Comparison of ENCODE assay signal across 14 cellular contexts in the genomic region with DNA sequence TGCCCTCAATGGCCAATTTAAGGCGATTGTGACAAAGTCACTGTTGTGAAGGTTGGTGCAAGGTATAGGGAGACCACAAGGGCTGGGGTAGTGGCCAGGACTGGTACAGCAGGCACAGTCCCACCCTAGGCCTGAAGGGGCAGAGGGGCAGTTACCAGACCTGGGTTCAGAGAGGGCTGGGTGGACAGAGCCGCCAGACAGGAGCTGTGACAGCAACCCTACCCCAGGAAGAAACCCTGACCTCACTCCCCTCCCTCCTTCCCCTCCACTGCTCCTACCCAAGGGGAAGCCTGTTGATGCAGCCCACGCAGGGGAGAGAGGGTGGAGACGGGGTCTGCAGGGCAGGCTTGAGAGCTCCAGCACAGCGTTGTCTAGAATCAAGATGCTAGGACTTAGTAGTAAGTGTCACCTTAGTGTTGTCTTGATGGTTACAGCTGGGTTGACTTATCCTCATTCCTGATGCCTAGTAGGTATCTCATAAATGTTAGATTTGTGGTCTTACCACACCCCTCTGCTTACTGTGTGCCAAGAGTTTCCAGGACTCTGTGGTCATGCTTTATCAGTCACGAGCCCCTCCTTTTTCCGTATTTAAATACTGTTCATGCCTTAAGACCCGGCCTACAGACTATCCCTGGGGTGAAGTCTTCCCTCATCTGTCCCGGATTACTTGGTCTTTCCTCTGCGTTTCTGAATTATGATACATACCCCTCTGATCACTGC. TPM values are rescaled to one million over a fixed set of nuclear protein-coding genes. Genes with fewer than 3 reads are reported as not detected.
DNase-seq lines count a peak whose midpoint lies in the region; ATAC-seq, FAIRE-seq and TF ChIP-seq lines count a peak whose summit lies in the region.
"Had no signal": no experiment of that assay in that cellular context is flagged by ENCODE, and none has a peak within 500 bp of the region (broad histone marks: within the 10 kb centered on the region; RNA-seq: fewer than 3 reads in every experiment).

No MANE protein-coding gene starts in this region.

- no peaks in the 10 kb centered on the region for H3K36me3 Mint-ChIP-seq in stimulated activated effector memory CD8-positive, alpha-beta T cell treated with anti-CD3 and anti-CD28 coated beads, Interleukin-12 subunit alpha, Interleukin-12 subunit beta, amount 100 ng/mL, for 72 hours
- no peaks in the 10 kb centered on the region for H3K36me3 Mint-ChIP-seq in T-cell

- H3K4me3 ChIP-seq in PC-3 (ENCODE audit: low read length) = no peak overlapping the region
- H3K4me3 ChIP-seq in fibroblast of the aortic adventitia (ENCODE audit: low read depth, low read length) = peak overlapping the region; percentile 31
- H3K4me3 ChIP-seq: thoracic aorta had no signal

- peaks cover 37 to 44% of the 10 kb centered on the region in 2 donors for H3K27me3 Mint-ChIP-seq in T-cell

- no peaks in the 10 kb centered on the region for H3K79me2 ChIP-seq in PC-3 (ENCODE audit: low read length)

- intact Hi-C loops in PC-3 (cut with micrococcal nuclease) = no loop called here
- intact Hi-C loops in Right ventricle myocardium inferior (cut with DNase I) = no loop called here

- H3K4me1 Mint-ChIP-seq in stimulated activated effector memory CD8-positive, alpha-beta T cell treated with anti-CD3 and anti-CD28 coated beads, Interleukin-12 subunit alpha, Interleukin-12 subunit beta, amount 100 ng/mL, for 72 hours = no peaks in the 10 kb centered on the region
- H3K4me1 Mint-ChIP-seq in T-cell = no peaks in the 10 kb centered on the region
- H3K4me1 Mint-ChIP-seq: activated B cell treated with CpG ODN at 0.5 μM for 24 hours had no signal

- CTCF ChIA-PET in PC-3 (lab: Charles Lee) (no interaction called here), T-cell (lab: Charles Lee) (interaction anchor here in 1 of 2 donors (0.5 kb wide), 1 partner anchor 29 kb away, joined by 4 read pairs; no protein-coding TSS in a partner anchor)

- FAIRE-seq in D721Med (lab: Jason Lieb, UNC) = no peak

- ATAC-seq in PC-3 (peak; percentile 85), Right ventricle myocardium inferior (no peak), T-cell (replicated peaks in 1 of 4) (no peak)
- peak; percentile 34 for ATAC-seq in stimulated activated effector memory CD8-positive, alpha-beta T cell treated with anti-CD3 and anti-CD28 coated beads, Interleukin-12 subunit alpha, Interleukin-12 subunit beta, amount 100 ng/mL, for 72 hours

- no peak for TF ChIP-seq CTCF in PC-3 (conservative IDR thresholded peaks at IDR 0.05; ENCODE audit: low read depth, low read length)
- peak; percentile 35 for TF ChIP-seq CTCF in fibroblast of the aortic adventitia (IDR thresholded peaks at IDR 0.05; ENCODE audit: insufficient read depth, low read length)
- TF ChIP-seq CTCF in D721Med (IDR thresholded peaks at IDR 0.05; ENCODE audit: insufficient read depth, missing control alignments) = no peak

- POLR2A ChIA-PET in PC-3 (lab: Charles Lee; ENCODE audit: unreplicated experiment) = no interaction called here
- POLR2A ChIA-PET in T-cell (lab: Charles Lee) = no interaction called here

- peaks cover 17% of the 10 kb centered on the region for H3K4me1 ChIP-seq in PC-3 (ENCODE audit: insufficient read depth, low read length)

- no peaks in the 10 kb centered on the region for H3K27me3 ChIP-seq in PC-3 (ENCODE audit: low read length)

- H3K4me2 ChIP-seq in PC-3 (ENCODE audit: low read length) = no peak overlapping the region

- H3K9me2 ChIP-seq in PC-3 (replicated peaks; ENCODE audit: low read length) = no peaks in the 10 kb centered on the region

- H3F3A ChIP-seq in PC-3 (ENCODE audit: low read length, unreplicated experiment) = no peaks in the 10 kb centered on the region

- H2AFZ ChIP-seq in PC-3 (ENCODE audit: low read length) = no peak overlapping the region

- BruUV-seq in PC-3 (replicated peaks; lab: Mats Ljungman, UMichigan) = no TSS peak

- H3K36me3 ChIP-seq in PC-3 (ENCODE audit: low read depth, low read length) = no peaks in the 10 kb centered on the region
- H3K36me3 ChIP-seq: thoracic aorta had no signal

- H3K9me3 Mint-ChIP-seq in stimulated activated effector memory CD8-positive, alpha-beta T cell treated with anti-CD3 and anti-CD28 coated beads, Interleukin-12 subunit alpha, Interleukin-12 subunit beta, amount 100 ng/mL, for 72 hours = no peaks in the 10 kb centered on the region
- H3K9me3 Mint-ChIP-seq in T-cell = no peaks in the 10 kb centered on the region
- H3K9me3 Mint-ChIP-seq: activated B cell treated with CpG ODN at 0.5 μM for 24 hours had no signal

- H3K4me3 Mint-ChIP-seq in stimulated activated effector memory CD8-positive, alpha-beta T cell treated with anti-CD3 and anti-CD28 coated beads, Interleukin-12 subunit alpha, Interleukin-12 subunit beta, amount 100 ng/mL, for 72 hours = no peak overlapping the region
- no peak overlapping the region for H3K4me3 Mint-ChIP-seq in T-cell
- H3K4me3 Mint-ChIP-seq: activated B cell treated with CpG ODN at 0.5 μM for 24 hours had no signal

- H3K9me3 ChIP-seq in PC-3 (ENCODE audit: low read length) = no peaks in the 10 kb centered on the region
- H3K9me3 ChIP-seq: thoracic aorta had no signal

- no peak overlapping the region for H3K27ac Mint-ChIP-seq in stimulated activated effector memory CD8-positive, alpha-beta T cell treated with anti-CD3 and anti-CD28 coated beads, Interleukin-12 subunit alpha, Interleukin-12 subunit beta, amount 100 ng/mL, for 72 hours
- H3K27ac Mint-ChIP-seq in T-cell = no peak overlapping the region
- H3K27ac Mint-ChIP-seq: activated B cell treated with CpG ODN at 0.5 μM for 24 hours had no signal

- H4K20me1 ChIP-seq in PC-3 (ENCODE audit: low read length) = no peaks in the 10 kb centered on the region

- no peak overlapping the region for H3K27ac ChIP-seq in PC-3 (ENCODE audit: low read length)
- H3K27ac ChIP-seq: thoracic aorta had no signal

- DNase-seq in ELR (ENCODE audit: low read depth) = peak; percentile 22
- peak; percentile 51 for DNase-seq in PC-3
- DNase-seq in fibroblast of the aortic adventitia (ENCODE audit: low read depth) = peak; percentile 81
- DNase-seq in stimulated activated effector memory CD8-positive, alpha-beta T cell treated with anti-CD3 and anti-CD28 coated beads, Interleukin-12 subunit alpha, Interleukin-12 subunit beta, amount 100 ng/mL, for 72 hours (ENCODE audit: low spot score in 2 of 2) = no peak
- DNase-seq in NCI-H524 treated with DMSO at 0.1 percent for 48 hours (lab: John Stamatoyannopoulos, UW) = no peak
- no peak for DNase-seq in D721Med (ENCODE audit: insufficient read length, low spot score)
- no peak for DNase-seq in Right ventricle myocardium inferior (ENCODE audit: missing footprints)
- no peak for DNase-seq in T-cell
- DNase-seq: activated B cell treated with CpG ODN at 0.5 μM for 24 hours; DMS79; NCI-H1417; stimulated activated CD4-positive, alpha-beta T cell treated with anti-CD3 and anti-CD28 coated beads, Interleukin-2, amount 100 ng/mL, for 48 hours had no signal

- no peak overlapping the region for H3K9ac ChIP-seq in PC-3 (ENCODE audit: low read length)

RNA-seq across cellular contexts. Expression of gene EML1, which starts 14.4 kb away (rescaled TPM):
- total RNA-seq in PC-3 (2014; rRNA removed) (12.0 TPM in 2 replicates), fibroblast of the aortic adventitia (ENCODE audit: low replicate concordance) (80.3 and 163 TPM in 2 replicates), Right ventricle myocardium inferior (49.6 TPM), T-cell (1 to 10 TPM in 1 of 5 donors, under 1 TPM in 2, not detected in 2; 0.53 to 1.4 (median 0.60) TPM)
- total RNA-seq: activated B cell treated with CpG ODN at 0.5 μM for 24 hours, OCI-LY7 had no signal

Comparison
In these comparisons a context has a peak if more than half of its experiments do, and no peak if none do; other contexts are left out.
1. DNase-seq: peak in ELR (single experiment), PC-3 (single experiment) and fibroblast of the aortic adventitia (single experiment); none in stimulated activated effector memory CD8-positive, alpha-beta T cell treated with anti-CD3 and anti-CD28 coated beads, Interleukin-12 subunit alpha, Interleukin-12 subunit beta, amount 100 ng/mL, for 72 hours (0 of 2), NCI-H524 treated with DMSO at 0.1 percent for 48 hours (single experiment), D721Med (single experiment), Right ventricle myocardium inferior (single experiment) and T-cell (0 of 34).
2. ATAC-seq: peak in PC-3 (single experiment) and stimulated activated effector memory CD8-positive, alpha-beta T cell treated with anti-CD3 and anti-CD28 coated beads, Interleukin-12 subunit alpha, Interleukin-12 subunit beta, amount 100 ng/mL, for 72 hours (single experiment); none in Right ventricle myocardium inferior (single experiment) and T-cell (0 of 4).